1 cellular context compared by ENCODE assay signal in the genomic region with DNA sequence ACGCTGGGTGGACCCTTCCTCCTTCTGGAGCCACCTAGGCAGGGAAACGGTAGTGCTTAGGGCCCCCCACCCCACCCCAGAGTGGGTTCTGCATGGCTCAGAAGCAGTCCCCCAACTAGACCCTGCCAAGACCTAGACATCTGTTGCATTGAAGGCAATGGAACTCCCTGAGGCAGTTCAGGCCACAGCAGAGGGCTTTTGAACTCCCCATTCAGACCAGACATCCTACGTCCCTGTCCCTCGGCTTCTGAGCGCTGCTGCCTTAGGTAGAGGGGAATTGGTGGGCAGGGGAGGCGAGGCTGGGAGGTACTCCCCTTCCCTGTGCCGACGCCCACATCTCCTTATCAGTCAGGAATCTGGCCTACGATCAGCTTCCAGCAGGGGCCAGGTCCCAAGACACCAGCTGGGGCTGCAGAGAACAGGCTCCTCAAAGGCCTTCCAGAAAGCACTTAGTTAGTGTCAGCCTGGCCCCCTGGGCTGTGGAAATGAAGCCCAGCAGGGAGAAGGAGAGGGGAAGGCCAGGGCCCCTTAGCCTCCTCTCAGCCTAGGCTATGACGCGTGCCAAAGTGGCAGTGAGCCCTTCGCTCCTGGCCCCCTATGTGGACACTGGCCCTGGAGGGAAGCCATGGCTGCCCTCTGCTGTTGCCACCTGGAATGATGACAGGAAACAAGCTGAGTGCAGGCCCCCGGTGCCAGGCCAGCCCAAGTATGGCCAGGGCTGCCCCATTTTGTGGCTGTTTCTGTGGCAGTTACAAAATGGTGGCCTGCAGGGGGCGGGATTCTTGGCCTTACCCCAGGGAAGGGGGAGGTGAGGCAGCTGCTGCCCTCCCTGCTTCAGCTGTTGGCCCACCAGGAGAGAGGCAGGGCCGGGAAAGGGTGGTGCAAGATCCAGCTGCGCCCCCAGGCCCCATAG.
TF ChIP-seq lines count a peak whose summit lies in the region.

No MANE protein-coding gene starts in this region.

TF ChIP-seq in HepG2, 621 proteins besides CTCF, POLR2A, EP300 and RAD21 (continued from another document):
- TF ChIP-seq NONO (IDR thresholded peaks at IDR 0.05) (no peak), NONO (CRISPR knock-in tag; conservative IDR thresholded peaks at IDR 0.05) (no peak), PRPF4 (IDR thresholded peaks at IDR 0.05; ENCODE audit: low read depth, low read length, poor library complexity, severe bottlenecking) (no peak), HNRNPL (IDR thresholded peaks at IDR 0.05; ENCODE audit: low read depth, low read length) (0 out of 2 replicates have a peak, but pooled peaks have one; percentile 46), ZNF891 (CRISPR knock-in tag; IDR thresholded peaks at IDR 0.05) (peak; percentile 41; the same call in 1 of the 2 replicates), ZNF251 (CRISPR knock-in tag; IDR thresholded peaks at IDR 0.05) (peak; percentile 36; the same call in 1 of the 2 replicates), ZNF577 (CRISPR knock-in tag; IDR thresholded peaks at IDR 0.05; ENCODE audit: borderline replicate concordance, low read depth) (no peak)
- TF ChIP-seq, protein P1, sequence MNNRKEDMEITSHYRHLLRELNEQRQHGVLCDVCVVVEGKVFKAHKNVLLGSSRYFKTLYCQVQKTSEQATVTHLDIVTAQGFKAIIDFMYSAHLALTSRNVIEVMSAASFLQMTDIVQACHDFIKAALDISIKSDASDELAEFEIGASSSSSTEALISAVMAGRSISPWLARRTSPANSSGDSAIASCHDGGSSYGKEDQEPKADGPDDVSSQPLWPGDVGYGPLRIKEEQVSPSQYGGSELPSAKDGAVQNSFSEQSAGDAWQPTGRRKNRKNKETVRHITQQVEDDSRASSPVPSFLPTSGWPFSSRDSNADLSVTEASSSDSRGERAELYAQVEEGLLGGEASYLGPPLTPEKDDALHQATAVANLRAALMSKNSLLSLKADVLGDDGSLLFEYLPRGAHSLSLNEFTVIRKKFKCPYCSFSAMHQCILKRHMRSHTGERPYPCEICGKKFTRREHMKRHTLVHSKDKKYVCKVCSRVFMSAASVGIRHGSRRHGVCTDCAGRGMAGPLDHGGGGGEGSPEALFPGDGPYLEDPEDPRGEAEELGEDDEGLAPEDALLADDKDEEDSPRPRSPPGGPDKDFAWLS (CRISPR knock-in tag; IDR thresholded peaks at IDR 0.05; ENCODE audit: borderline replicate concordance): 0 out of 2 replicates have a peak, but pooled peaks have one; percentile 72
